ENCODE assay signal across 35 cellular contexts in the genomic region with DNA sequence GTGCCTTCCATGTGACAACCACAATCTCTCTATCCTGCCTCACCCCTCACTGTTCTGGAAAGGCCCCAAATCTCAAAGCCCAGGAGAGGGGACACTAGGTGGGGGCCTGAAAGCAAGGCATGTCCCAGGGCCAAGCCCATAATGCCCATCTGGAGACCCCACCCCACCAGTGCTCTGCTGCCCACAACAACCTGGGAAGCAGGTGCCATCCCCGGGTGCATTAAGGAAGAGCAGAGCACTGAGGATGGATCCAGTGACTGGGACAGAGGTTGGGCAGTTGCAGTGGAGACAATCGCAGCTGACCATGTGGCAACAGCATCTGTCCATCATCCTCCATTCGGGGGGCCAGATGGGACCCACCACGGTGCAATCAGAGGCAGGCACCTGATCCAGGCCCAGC.
"Had no signal": no experiment of that assay in that cellular context is flagged by ENCODE, and none has a peak within 500 bp of the region (broad histone marks: within the 10 kb centered on the region; RNA-seq: fewer than 3 reads in every experiment).

No MANE protein-coding gene starts in this region.

- H3K27me3 ChIP-seq: Peyer's patch, SJSA1 had no signal

- H3K4me3 ChIP-seq: Peyer's patch, SJSA1 had no signal

- H3K4me1 ChIP-seq: Peyer's patch, SJSA1 had no signal

- H3K9me3 ChIP-seq: Peyer's patch, SJSA1, SK-N-SH had no signal

- H3K4me2 ChIP-seq: KMS-11, SK-N-SH had no signal

- H3K4me3 Mint-ChIP-seq: activated CD4-positive, alpha-beta memory T cell treated with anti-CD3 and anti-CD28 coated beads, Interleukin-2, amount 10 ng/mL, durations not matched to agents 7 days and 5 days; activated CD4-positive, alpha-beta T cell treated with anti-CD3 and anti-CD28 coated beads for 36 hours; activated CD8-positive, alpha-beta memory T cell treated with anti-CD3 and anti-CD28 coated beads, Interleukin-2, amount 10 ng/mL, durations not matched to agents 7 days and 5 days; activated naive CD4-positive, alpha-beta T cell treated with anti-CD3 and anti-CD28 coated beads, Interleukin-2, amount 10 ng/mL, durations not matched to agents 7 days and 5 days; activated naive CD8-positive, alpha-beta T cell; activated naive CD8-positive, alpha-beta T cell treated with anti-CD3 and anti-CD28 coated beads, Interleukin-2, amount 50 U/mL, for 24 hours; brain; T-helper 1 cell treated with Interleukin-12 subunit alpha and Interleukin-12 subunit beta and Interleukin-4 antibody, amounts not matched to agents 30 μg/mL and 1 μg/mL, for 36 hours; T-helper 2 cell treated with Interferon-gamma antibody and Interleukin-4, amounts not matched to agents 5 μg/mL and 100 μg/mL, for 36 hours; WTC11 had no signal

- H3K9ac ChIP-seq: KMS-11, SK-N-SH had no signal

- FAIRE-seq: bronchial epithelial cell, TTC549 had no signal

- H3K36me3 ChIP-seq: Peyer's patch, SJSA1 had no signal

- H3K4me1 Mint-ChIP-seq: activated CD4-positive, alpha-beta memory T cell treated with anti-CD3 and anti-CD28 coated beads, Interleukin-2, amount 10 ng/mL, durations not matched to agents 7 days and 5 days; activated CD4-positive, alpha-beta T cell treated with anti-CD3 and anti-CD28 coated beads for 36 hours; activated CD8-positive, alpha-beta memory T cell treated with anti-CD3 and anti-CD28 coated beads, Interleukin-2, amount 10 ng/mL, durations not matched to agents 7 days and 5 days; activated naive CD4-positive, alpha-beta T cell treated with anti-CD3 and anti-CD28 coated beads, Interleukin-2, amount 10 ng/mL, durations not matched to agents 7 days and 5 days had no signal

- H3K27ac ChIP-seq: KMS-11, Peyer's patch, SJSA1 had no signal

- H3K27ac Mint-ChIP-seq: activated CD4-positive, alpha-beta memory T cell treated with anti-CD3 and anti-CD28 coated beads, Interleukin-2, amount 10 ng/mL, durations not matched to agents 7 days and 5 days; activated CD4-positive, alpha-beta T cell treated with anti-CD3 and anti-CD28 coated beads for 36 hours; activated CD8-positive, alpha-beta memory T cell treated with anti-CD3 and anti-CD28 coated beads, Interleukin-2, amount 10 ng/mL, durations not matched to agents 7 days and 5 days; activated naive CD4-positive, alpha-beta T cell treated with anti-CD3 and anti-CD28 coated beads, Interleukin-2, amount 10 ng/mL, durations not matched to agents 7 days and 5 days; activated naive CD8-positive, alpha-beta T cell; activated naive CD8-positive, alpha-beta T cell treated with anti-CD3 and anti-CD28 coated beads, Interleukin-2, amount 50 U/mL, for 24 hours; T-helper 1 cell treated with Interleukin-12 subunit alpha and Interleukin-12 subunit beta and Interleukin-4 antibody, amounts not matched to agents 30 μg/mL and 1 μg/mL, for 36 hours; T-helper 2 cell treated with Interferon-gamma antibody and Interleukin-4, amounts not matched to agents 5 μg/mL and 100 μg/mL, for 36 hours; WTC11 had no signal

- H3K9me3 Mint-ChIP-seq: activated CD4-positive, alpha-beta memory T cell treated with anti-CD3 and anti-CD28 coated beads, Interleukin-2, amount 10 ng/mL, durations not matched to agents 7 days and 5 days; activated naive CD4-positive, alpha-beta T cell treated with anti-CD3 and anti-CD28 coated beads, Interleukin-2, amount 10 ng/mL, durations not matched to agents 7 days and 5 days; T-helper 1 cell treated with Interleukin-12 subunit alpha and Interleukin-12 subunit beta and Interleukin-4 antibody, amounts not matched to agents 30 μg/mL and 1 μg/mL, for 36 hours; T-helper 2 cell treated with Interferon-gamma antibody and Interleukin-4, amounts not matched to agents 5 μg/mL and 100 μg/mL, for 36 hours had no signal

- DNase-seq: activated CD4-positive, alpha-beta memory T cell treated with anti-CD3 and anti-CD28 coated beads, Interleukin-2, amount 10 ng/mL, durations not matched to agents 7 days and 5 days; activated CD4-positive, alpha-beta T cell treated with anti-CD3 and anti-CD28 coated beads for 36 hours; activated CD4-positive, alpha-beta T cell treated with anti-CD3 and anti-CD28 coated beads, Interleukin-2, amount 50 U/mL, for 1 hour; activated CD8-positive, alpha-beta memory T cell treated with anti-CD3 and anti-CD28 coated beads for 24 hours; activated CD8-positive, alpha-beta memory T cell treated with anti-CD3 and anti-CD28 coated beads, Interleukin-2, amount 10 ng/mL, durations not matched to agents 7 days and 5 days; activated effector memory CD4-positive, alpha-beta T cell treated with Interleukin-2 at 50 U/mL for 16 hours; activated naive CD4-positive, alpha-beta T cell treated with anti-CD3 and anti-CD28 coated beads, Interleukin-2, amount 10 ng/mL, durations not matched to agents 7 days and 5 days; activated naive CD8-positive, alpha-beta T cell treated with anti-CD3 and anti-CD28 coated beads, Interleukin-2, amount 50 U/mL, for 24 hours; activated T-cell treated with anti-CD3 and anti-CD28 coated beads, Interleukin-2, amount 50 U/mL, for 48 hours; anterior cingulate cortex; caudate nucleus; MM.1S; MV-4-11; NCI-H1092; NCI-H1436 treated with DMSO at 0.1 percent for 48 hours; NCI-H1694 treated with DMSO at 0.1 percent for 48 hours; NCI-H2029; NCI-H2171; NCI-H510A; NCI-H526; NK-92 treated with Interleukin-12 subunit alpha and Interleukin-12 subunit beta, amount 100 ng/mL, for 24 hours; PC-3; RPMI8226; SHP77 treated with DMSO at 0.1 percent for 48 hours; SK-N-SH had no signal

- H3K36me3 Mint-ChIP-seq: activated CD8-positive, alpha-beta memory T cell treated with anti-CD3 and anti-CD28 coated beads, Interleukin-2, amount 10 ng/mL, durations not matched to agents 7 days and 5 days; activated naive CD4-positive, alpha-beta T cell treated with anti-CD3 and anti-CD28 coated beads, Interleukin-2, amount 10 ng/mL, durations not matched to agents 7 days and 5 days; activated naive CD8-positive, alpha-beta T cell; brain; WTC11 had no signal
